Comparison of ENCODE assay signal across 8 cellular contexts in genomic region chr17:15907290-15907689, GRCh38.
"Had no signal": no experiment of that assay in that cellular context is flagged by ENCODE, and none has a peak within 500 bp of the region (broad histone marks: within the 10 kb centered on the region; RNA-seq: fewer than 3 reads in every experiment).

No MANE protein-coding gene starts in this region.

- H3K4me3 ChIP-seq: GM23338, K562 had no signal

- H3K27ac ChIP-seq: HL-60 had no signal

- FAIRE-seq: H1, H54, K562 had no signal

- H3K4me3 Mint-ChIP-seq: GM23338, H9 had no signal

- H3K9me3 Mint-ChIP-seq: GM23338, H9 had no signal

- DNase-seq: H9, HCEC 1CT, IMR-90 had no signal

- H3K27ac Mint-ChIP-seq: GM23338, H9 had no signal
